8 cellular contexts compared by ENCODE assay signal in the genomic region with DNA sequence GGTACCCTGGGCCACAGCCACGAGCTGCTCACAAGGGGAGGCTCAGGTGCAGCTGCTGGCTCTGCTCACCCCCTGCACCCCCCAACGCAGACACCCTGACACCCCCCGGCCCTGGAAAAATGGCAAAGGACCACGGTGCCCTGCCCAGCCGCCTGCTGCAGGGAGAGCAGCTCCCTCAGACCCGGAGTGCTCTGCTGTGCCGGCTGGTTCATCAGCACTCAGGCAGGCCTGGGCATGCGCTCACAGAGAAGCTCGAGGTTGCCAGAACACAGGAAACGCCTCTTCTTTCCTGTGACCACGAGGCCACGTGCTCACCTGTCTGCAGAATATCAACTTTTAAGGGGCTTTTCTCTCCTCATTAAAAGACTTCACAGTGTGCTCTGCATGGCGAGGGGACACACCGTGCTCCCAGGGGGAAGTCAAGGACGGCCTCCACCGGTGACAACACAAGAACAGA. TPM values are rescaled to one million over a fixed set of nuclear protein-coding genes. Genes with fewer than 3 reads are reported as not detected.
A peak's percentile ranks its signal among the peaks of the same experiment; 100 is the strongest.
DNase-seq lines count a peak whose midpoint lies in the region; ATAC-seq and TF ChIP-seq lines count a peak whose summit lies in the region.

No MANE protein-coding gene starts in this region.

- no peaks in the 10 kb centered on the region for H3K9me3 Mint-ChIP-seq in mesothelial cell of epicardium

- peaks cover 11% of the 10 kb centered on the region for H3K27me3 Mint-ChIP-seq in mesothelial cell of epicardium (ENCODE audit: low read depth)

- H3K4me3 ChIP-seq in HUES64 (ENCODE audit: low read length) (no peak overlapping the region), coronary artery (no peak overlapping the region)

- no peak overlapping the region for H3K4me3 Mint-ChIP-seq in mesothelial cell of epicardium

- TF ChIP-seq CTCF in mesothelial cell of epicardium (IDR thresholded peaks at IDR 0.05; ENCODE audit: unreplicated experiment): no peak
- no peak for TF ChIP-seq CTCF in coronary artery (IDR thresholded peaks at IDR 0.05)

- peaks cover 12% of the 10 kb centered on the region for H3K36me3 Mint-ChIP-seq in mesothelial cell of epicardium

- no peak overlapping the region for H3K9ac ChIP-seq in HUES64 (ENCODE audit: low read depth, low read length)

- ATAC-seq in HG03196 (IDR thresholded peaks at IDR 0.05; ENCODE audit: unreplicated experiment) (no peak), GM21360 (IDR thresholded peaks at IDR 0.05; ENCODE audit: unreplicated experiment) (no peak), GM19023 (IDR thresholded peaks at IDR 0.05; ENCODE audit: unreplicated experiment) (no peak)

- peaks cover 34% of the 10 kb centered on the region for H3K36me3 ChIP-seq in HUES64 (ENCODE audit: insufficient read depth, low read length)

- no peaks in the 10 kb centered on the region for H3K9me3 ChIP-seq in HUES64 (ENCODE audit: insufficient read depth, low read depth, low read length)

- no peaks in the 10 kb centered on the region for H3K4me1 ChIP-seq in HUES64 (ENCODE audit: insufficient read depth, low read length)

- 90% methylated on average over 16 of the region's 16 CpGs for WGBS in HUES64

- H3K27me3 ChIP-seq in HUES64 (ENCODE audit: insufficient read depth, low read length): peaks cover 20% of the 10 kb centered on the region

- H3K27ac ChIP-seq in HUES64 (ENCODE audit: low read depth, low read length): peak overlapping the region; percentile 5; the same call in 1 of the 2 replicates
- no peak overlapping the region for H3K27ac ChIP-seq in coronary artery

- H3K27ac Mint-ChIP-seq in mesothelial cell of epicardium: peak overlapping the region; percentile 39

- peaks cover 2% of the 10 kb centered on the region for H3K4me1 Mint-ChIP-seq in mesothelial cell of epicardium

- DNase-seq in DMS79 (lab: John Stamatoyannopoulos, UW): peak; percentile 71
- DNase-seq in activated CD8-positive, alpha-beta memory T cell treated with anti-CD3 and anti-CD28 coated beads for 4 hours (ENCODE audit: low read depth in 2 of 2): peak; percentile 53 to 59
- no peak for DNase-seq in mesothelial cell of epicardium (ENCODE audit: low spot score in 2 of 2, unreplicated experiment in 2 of 2)
- DNase-seq in coronary artery (ENCODE audit: low spot score): no peak

RNA-seq across cellular contexts. Expression of gene C1QTNF12, which starts 4.3 kb away (rescaled TPM):
- polyA plus RNA-seq in HUES64 (2013, experiment 1 of 2): 1.5 TPM
- 1.3 TPM for polyA plus RNA-seq in HUES64 (2013, experiment 2 of 2)
- 10.2 to 12.2 TPM (median 10.4 TPM) in 3 replicates for total RNA-seq in mesothelial cell of epicardium

RNA-seq across cellular contexts. Expression of gene B3GALT6, which starts 18.8 kb away (rescaled TPM):
- 20.1 TPM for polyA plus RNA-seq in HUES64 (2013, experiment 1 of 2)
- 20.8 TPM for polyA plus RNA-seq in HUES64 (2013, experiment 2 of 2)
- 32.1 to 34.1 TPM (median 33.4 TPM) in 3 replicates for total RNA-seq in mesothelial cell of epicardium

RNA-seq across cellular contexts. Expression of gene SDF4, which starts 19.1 kb away (rescaled TPM):
- 57.9 TPM for polyA plus RNA-seq in HUES64 (2013, experiment 1 of 2)
- polyA plus RNA-seq in HUES64 (2013, experiment 2 of 2): 57.1 TPM
- 103 to 110 TPM (median 108 TPM) in 3 replicates for total RNA-seq in mesothelial cell of epicardium

RNA-seq across cellular contexts. Expression of gene UBE2J2, which starts 22.8 kb away (rescaled TPM):
- polyA plus RNA-seq in HUES64 (2013, experiment 1 of 2): 57.3 TPM
- polyA plus RNA-seq in HUES64 (2013, experiment 2 of 2): 50.0 TPM
- 67.3 to 76.6 TPM (median 75.7 TPM) in 3 replicates for total RNA-seq in mesothelial cell of epicardium

RNA-seq across cellular contexts. Expression of gene SCNN1D, which starts 29.4 kb away (rescaled TPM):
- 1.4 TPM for polyA plus RNA-seq in HUES64 (2013, experiment 1 of 2)
- 2.2 TPM for polyA plus RNA-seq in HUES64 (2013, experiment 2 of 2)
- 16.0 to 17.5 TPM (median 16.8 TPM) in 3 replicates for total RNA-seq in mesothelial cell of epicardium

Comparison
In these comparisons a context has a peak if more than half of its experiments do, and no peak if none do; other contexts are left out.
1. DNase-seq: peak in DMS79 (single experiment) and activated CD8-positive, alpha-beta memory T cell treated with anti-CD3 and anti-CD28 coated beads for 4 hours (2 of 2); none in mesothelial cell of epicardium (0 of 2) and coronary artery (single experiment).